ENCODE assay signal across 9 cellular contexts in the genomic region with DNA sequence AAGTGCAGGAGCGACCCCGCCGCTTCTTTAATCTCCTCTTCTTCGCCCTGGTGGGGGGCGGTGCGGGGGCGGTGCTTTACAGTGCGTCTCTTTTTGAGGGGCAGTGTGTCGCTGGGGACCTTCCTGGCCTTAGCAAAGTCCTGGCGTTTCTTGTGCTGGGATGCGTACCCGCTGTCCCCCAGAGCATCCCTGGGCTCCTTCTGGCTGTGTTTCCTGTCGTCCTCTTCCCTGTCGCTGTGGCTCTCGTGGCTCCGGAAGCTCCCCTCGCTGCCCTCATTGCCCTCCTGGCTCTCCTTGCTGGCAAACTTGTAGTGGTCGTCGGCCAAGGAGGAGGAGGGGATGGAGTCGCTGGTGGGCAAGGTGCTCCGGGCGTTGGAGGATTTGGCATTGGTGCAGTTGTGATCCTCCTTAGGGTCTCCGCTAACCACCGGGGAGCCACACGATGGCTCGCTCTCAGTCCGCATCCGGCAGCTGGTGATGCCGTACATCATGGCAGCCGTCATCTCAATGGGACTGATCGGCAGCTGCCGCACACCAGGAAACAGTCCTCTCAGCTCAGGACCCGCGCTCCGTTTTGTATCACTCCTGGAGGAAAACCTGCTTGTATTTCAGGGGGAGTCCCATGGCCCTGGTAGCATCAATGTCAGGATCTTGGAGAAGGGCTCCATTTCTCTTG. TPM values are rescaled to one million over a fixed set of nuclear protein-coding genes. Genes with fewer than 3 reads are reported as not detected.
DNase-seq lines count a peak whose midpoint lies in the region; ATAC-seq and TF ChIP-seq lines count a peak whose summit lies in the region.
"Had no signal": no experiment of that assay in that cellular context is flagged by ENCODE, and none has a peak within 500 bp of the region (broad histone marks: within the 10 kb centered on the region; RNA-seq: fewer than 3 reads in every experiment).

No MANE protein-coding gene starts in this region.

- ATAC-seq in omental fat pad (ENCODE audit: low FRiP score) (no peak), GM21390 (IDR thresholded peaks at IDR 0.05; ENCODE audit: unreplicated experiment) (no peak), GM18502 (IDR thresholded peaks at IDR 0.05; ENCODE audit: poor library complexity, unreplicated experiment) (no peak)

- TF ChIP-seq CTCF in cardiac fibroblast (IDR thresholded peaks at IDR 0.05; ENCODE audit: low read depth, low read length) = no peak
- TF ChIP-seq CTCF in omental fat pad (IDR thresholded peaks at IDR 0.05) = no peak

- peak; percentile 11 for DNase-seq in DMS153 (lab: John Stamatoyannopoulos, UW)
- no peak for DNase-seq in DMS153 treated with DMSO at 0.1 percent for 48 hours (lab: John Stamatoyannopoulos, UW; ENCODE audit: unreplicated experiment)
- peak; percentile 15 for DNase-seq in NCI-H2107 treated with DMSO at 0.1 percent for 48 hours (lab: John Stamatoyannopoulos, UW; ENCODE audit: unreplicated experiment)
- DNase-seq in cardiac fibroblast (ENCODE audit: low read depth in 2 of 2) = no peak
- DNase-seq in stimulated activated CD4-positive, alpha-beta T cell treated with anti-CD3 and anti-CD28 coated beads, Interleukin-1b, Interleukin-23, amount 100 ng/mL, for 48 hours = peak; percentile 9
- no peak for DNase-seq in omental fat pad (ENCODE audit: low spot score)
- DNase-seq: hippocampal formation had no signal

- H3K4me3 ChIP-seq in cardiac fibroblast (replicated peaks in 1 of 2; ENCODE audit: low read depth in 2 of 2, low read length in 2 of 2) = peak overlapping the region; percentile 15 to 34

RNA-seq across cellular contexts. Expression of a gene that starts 30.4 kb away (rescaled TPM):
- total RNA-seq in omental fat pad = not detected

RNA-seq across cellular contexts. Expression of a gene that starts 52.4 kb away (rescaled TPM):
- 10 to 100 TPM in 1 of 4 donors, 1 to 10 TPM in 3; 8.4 to 16.6 (median 9.4) TPM for total RNA-seq in omental fat pad

Comparison
In these comparisons a context has a peak if more than half of its experiments do, and no peak if none do; other contexts are left out.
1. DNase-seq: peak in DMS153 (single experiment), NCI-H2107 treated with DMSO at 0.1 percent for 48 hours (single experiment) and stimulated activated CD4-positive, alpha-beta T cell treated with anti-CD3 and anti-CD28 coated beads, Interleukin-1b, Interleukin-23, amount 100 ng/mL, for 48 hours (single experiment); none in DMS153 treated with DMSO at 0.1 percent for 48 hours (single experiment), cardiac fibroblast (0 of 2) and omental fat pad (single experiment).